Comparison of ENCODE assay signal across 18 cellular contexts in genomic region chr2:221601376-221601775, GRCh38. TPM values are rescaled to one million over a fixed set of nuclear protein-coding genes. Genes with fewer than 3 reads are reported as not detected.
DNase-seq lines count a peak whose midpoint lies in the region; ATAC-seq and TF ChIP-seq lines count a peak whose summit lies in the region.
"Had no signal": no experiment of that assay in that cellular context is flagged by ENCODE, and none has a peak within 500 bp of the region (broad histone marks: within the 10 kb centered on the region; RNA-seq: fewer than 3 reads in every experiment).

No MANE protein-coding gene starts in this region.

- H3K36me3 ChIP-seq in Caco-2 (ENCODE audit: control insufficient read depth, insufficient read depth, low read length) (no peaks in the 10 kb centered on the region), mesendoderm (ENCODE audit: control insufficient read depth, insufficient read depth, low read length) (no peaks in the 10 kb centered on the region), trophoblast cell (ENCODE audit: control insufficient read depth in 1 of 2, insufficient read depth in 2 of 2, low read length in 2 of 2) (no peaks in the 10 kb centered on the region), mesenchymal stem cell (ENCODE audit: control insufficient read depth in 1 of 2, insufficient read depth in 2 of 2, low read depth in 1 of 2, low read length in 2 of 2) (no peaks in the 10 kb centered on the region), uterus (no peaks in the 10 kb centered on the region)
- H3K36me3 ChIP-seq: HAP-1 had no signal

- peak overlapping the region; percentile 59 for H3K27ac Mint-ChIP-seq in Caco-2 (ENCODE audit: unreplicated experiment)
- peak overlapping the region; percentile 54 for H3K27ac Mint-ChIP-seq in WTC11
- H3K27ac Mint-ChIP-seq: CD4-positive, alpha-beta memory T cell; HFFc6 had no signal

- H3K36me3 Mint-ChIP-seq in Caco-2 (ENCODE audit: insufficient read depth, unreplicated experiment) (no peaks in the 10 kb centered on the region), WTC11 (no peaks in the 10 kb centered on the region)
- H3K36me3 Mint-ChIP-seq: CD4-positive, alpha-beta memory T cell had no signal

- H3K56ac ChIP-seq in mesendoderm (ENCODE audit: low read length), result no peak overlapping the region

- H2AFZ ChIP-seq in trophoblast cell (ENCODE audit: insufficient read depth, low read length, poor library complexity), result no peak overlapping the region
- H2AFZ ChIP-seq in mesenchymal stem cell (ENCODE audit: low read depth, low read length), result no peak overlapping the region

- no peak overlapping the region for H2BK120ac ChIP-seq in mesendoderm (ENCODE audit: low read depth, low read length)
- H2BK120ac ChIP-seq in trophoblast cell (ENCODE audit: insufficient read depth, low read length, poor library complexity), result no peak overlapping the region
- no peak overlapping the region for H2BK120ac ChIP-seq in mesenchymal stem cell (ENCODE audit: low read depth, low read length)

- no peak for ATAC-seq in WTC11
- ATAC-seq: A549, GM12878 had no signal

- POLR2A ChIA-PET in Caco-2 (lab: Charles Lee) (no interaction called here), WTC11 (lab: Charles Lee) (no interaction called here), GM10248 (lab: Yijun Ruan, JAX) (no interaction called here)

- H3K4me1 ChIP-seq in Caco-2 (peaks cover 59% of the 10 kb centered on the region), mesendoderm (ENCODE audit: control insufficient read depth, low read depth, low read length) (no peaks in the 10 kb centered on the region), trophoblast cell (ENCODE audit: control insufficient read depth in 1 of 2, insufficient read depth in 2 of 2, low read length in 2 of 2) (peaks cover 4 to 5% of the 10 kb centered on the region in 2 experiments), mesenchymal stem cell (ENCODE audit: control insufficient read depth, insufficient read depth, low read depth, low read length) (peaks cover 4% of the 10 kb centered on the region), uterus (no peaks in the 10 kb centered on the region)
- H3K4me1 ChIP-seq: A549 had no signal

- CTCF ChIA-PET in Caco-2 (lab: Charles Lee), result interaction anchor here (1.1 kb wide), 1 partner anchor 12 kb away, joined by 3 read pairs; no protein-coding TSS in a partner anchor
- CTCF ChIA-PET in WTC11 (lab: Charles Lee), result no interaction called here
- CTCF ChIA-PET in GM10248 (lab: Yijun Ruan, JAX), result interaction anchor here (1.0 kb wide), 1 partner anchor 9 kb away, joined by 3 read pairs; no protein-coding TSS in a partner anchor

- no peak overlapping the region for H3K4me2 ChIP-seq in mesendoderm (ENCODE audit: low read length)
- no peak overlapping the region for H3K4me2 ChIP-seq in trophoblast cell (ENCODE audit: low read length)
- no peak overlapping the region for H3K4me2 ChIP-seq in mesenchymal stem cell (ENCODE audit: low read length, poor library complexity, severe bottlenecking)
- H3K4me2 ChIP-seq: A549 had no signal

- H3K27ac ChIP-seq in mesendoderm (ENCODE audit: low read depth, low read length) (no peak overlapping the region), trophoblast cell (ENCODE audit: low read depth, low read length) (peak overlapping the region; percentile 51), mesenchymal stem cell (ENCODE audit: low read length, poor library complexity, severe bottlenecking) (no peak overlapping the region), uterus (no peak overlapping the region)
- H3K27ac ChIP-seq: A549 had no signal

- DNase-seq in Caco-2, result peak in 1 of 2 experiments; percentile 40
- DNase-seq in WTC11 (ENCODE audit: low spot score), result no peak
- DNase-seq in mesendoderm, result peak; percentile 72
- DNase-seq in trophoblast cell, result peak; percentile 3 to 83
- no peak for DNase-seq in mesenchymal stem cell
- no peak for DNase-seq in uterus
- no peak for DNase-seq in GM10248 (ENCODE audit: extremely low spot score)
- DNase-seq: 8988T; C1 segment of cervical spinal cord; CD4-positive, alpha-beta memory T cell; COR-L47; DMS153; DND-41; GOT3; HFFc6 had no signal

- H3K23ac ChIP-seq in mesendoderm (ENCODE audit: low read length), result no peak overlapping the region
- H3K23ac ChIP-seq in trophoblast cell (ENCODE audit: low read length), result no peak overlapping the region
- no peak overlapping the region for H3K23ac ChIP-seq in mesenchymal stem cell (ENCODE audit: low read length in 2 of 2)

- H2BK15ac ChIP-seq in mesendoderm (replicated peaks; ENCODE audit: low read depth) (no peak overlapping the region), mesenchymal stem cell (ENCODE audit: low read depth, poor library complexity, severe bottlenecking) (no peak overlapping the region)

- H4K5ac ChIP-seq in mesendoderm (ENCODE audit: low read length), result no peak overlapping the region

- WGBS in mesendoderm (ENCODE audit: extremely low coverage, insufficient coverage, low lambda C conversion rate), result no CpG with 5 or more reads among the region's 3 CpGs
- WGBS in trophoblast cell (ENCODE audit: extremely low coverage, insufficient coverage, insufficient read length), result no CpG with 5 or more reads among the region's 3 CpGs
- WGBS in mesenchymal stem cell, result 95% methylated on average over 2 of the region's 3 CpGs

- BruUV-seq in Caco-2 (replicated peaks; lab: Mats Ljungman, UMichigan), result no TSS peak

- H4K8ac ChIP-seq in mesendoderm (ENCODE audit: low read depth, low read length) (no peak overlapping the region), trophoblast cell (ENCODE audit: low read depth, low read length) (no peak overlapping the region), mesenchymal stem cell (ENCODE audit: low read length) (no peak overlapping the region)

- intact Hi-C loops in Caco-2 (cut with micrococcal nuclease; ENCODE audit: unreplicated experiment) (loop anchor here (1.0 to 5.0 kb wide), 4 partner anchors 12 to 191 kb away; no protein-coding TSS in a partner anchor), uterus (cut with DNase I; ENCODE audit: low total_unique reads) (no loop called here)

- H3K9ac ChIP-seq in mesendoderm (ENCODE audit: low read length) (no peak overlapping the region), trophoblast cell (ENCODE audit: low read length) (no peak overlapping the region), mesenchymal stem cell (ENCODE audit: low read length) (no peak overlapping the region)

- H3K14ac ChIP-seq in trophoblast cell (ENCODE audit: low read length) (no peak overlapping the region), mesenchymal stem cell (ENCODE audit: low read length in 2 of 2) (no peak overlapping the region)

- H3K4me3 ChIP-seq in Caco-2 (ENCODE audit: low read depth, low read length), result no peak overlapping the region
- H3K4me3 ChIP-seq in mesendoderm (ENCODE audit: low read length), result no peak overlapping the region
- no peak overlapping the region for H3K4me3 ChIP-seq in trophoblast cell (ENCODE audit: low read depth, low read length)
- no peak overlapping the region for H3K4me3 ChIP-seq in mesenchymal stem cell (ENCODE audit: insufficient read depth in 1 of 2, low read depth in 1 of 2, low read length in 2 of 2)
- H3K4me3 ChIP-seq in uterus, result no peak overlapping the region
- H3K4me3 ChIP-seq: A549, GM12878, HAP-1 had no signal

- H2BK5ac ChIP-seq in mesendoderm (ENCODE audit: low read length) (no peak overlapping the region), trophoblast cell (ENCODE audit: low read depth, low read length, poor library complexity) (no peak overlapping the region), mesenchymal stem cell (ENCODE audit: low read depth, low read length, poor library complexity, severe bottlenecking) (no peak overlapping the region)

- H3K4me3 Mint-ChIP-seq in Caco-2 (ENCODE audit: unreplicated experiment), result peak overlapping the region; percentile 13
- no peak overlapping the region for H3K4me3 Mint-ChIP-seq in WTC11
- H3K4me3 Mint-ChIP-seq: CD4-positive, alpha-beta memory T cell; HFFc6 had no signal

- H3K18ac ChIP-seq in mesendoderm (ENCODE audit: low read length) (no peak overlapping the region), trophoblast cell (ENCODE audit: low read length) (no peak overlapping the region), mesenchymal stem cell (ENCODE audit: low read depth in 1 of 2, low read length in 2 of 2) (no peak overlapping the region)

- H3K27me3 Mint-ChIP-seq in Caco-2 (ENCODE audit: insufficient read depth, unreplicated experiment) (no peaks in the 10 kb centered on the region), WTC11 (ENCODE audit: low read depth) (no peaks in the 10 kb centered on the region)

- TF ChIP-seq CTCF in Caco-2 (IDR thresholded peaks at IDR 0.05; ENCODE audit: insufficient read depth in 1 of 2, low read depth in 1 of 2, low read length in 1 of 2, severe bottlenecking in 1 of 2, unreplicated experiment in 1 of 2) (no peak), WTC11 (IDR thresholded peaks at IDR 0.05) (no peak), uterus (IDR thresholded peaks at IDR 0.05) (no peak), GM10248 (IDR thresholded peaks at IDR 0.05; ENCODE audit: control extremely low read depth, extremely low read depth, low read depth, missing control alignments) (no peak)

- no peak overlapping the region for H3K4ac ChIP-seq in mesendoderm (ENCODE audit: low read depth, low read length)
- H3K4ac ChIP-seq in trophoblast cell (ENCODE audit: low read depth, low read length), result no peak overlapping the region
- H3K4ac ChIP-seq in mesenchymal stem cell (ENCODE audit: low read depth in 1 of 2, low read length in 2 of 2), result no peak overlapping the region

- H3K9me3 ChIP-seq in Caco-2 (no peaks in the 10 kb centered on the region), trophoblast cell (ENCODE audit: insufficient read depth, low read depth, low read length) (no peaks in the 10 kb centered on the region), mesenchymal stem cell (ENCODE audit: control insufficient read depth, low read length) (no peaks in the 10 kb centered on the region), uterus (no peaks in the 10 kb centered on the region)
- H3K9me3 ChIP-seq: A549, HAP-1 had no signal

- H2AK5ac ChIP-seq in mesendoderm (ENCODE audit: low read length) (no peak overlapping the region), trophoblast cell (ENCODE audit: low read length) (no peak overlapping the region), mesenchymal stem cell (ENCODE audit: low read length, severe bottlenecking) (no peak overlapping the region)

- no peak overlapping the region for H2BK12ac ChIP-seq in trophoblast cell (ENCODE audit: low read length)
- no peak overlapping the region for H2BK12ac ChIP-seq in mesenchymal stem cell (ENCODE audit: low read length in 2 of 2)

- no peak overlapping the region for H4K91ac ChIP-seq in trophoblast cell (ENCODE audit: low read depth, low read length)
- no peak overlapping the region for H4K91ac ChIP-seq in mesenchymal stem cell (ENCODE audit: low read length)

- H3K79me2 ChIP-seq in mesendoderm (ENCODE audit: control insufficient read depth, insufficient read depth, low read length) (no peaks in the 10 kb centered on the region), trophoblast cell (ENCODE audit: control insufficient read depth, insufficient read depth, low read length, poor library complexity) (no peaks in the 10 kb centered on the region)

- H3K79me1 ChIP-seq in mesendoderm (ENCODE audit: low read length) (no peaks in the 10 kb centered on the region), trophoblast cell (ENCODE audit: low read length) (no peaks in the 10 kb centered on the region), mesenchymal stem cell (replicated peaks; ENCODE audit: low read length, poor library complexity, severe bottlenecking) (no peaks in the 10 kb centered on the region)

- TF ChIP-seq POLR2A in uterus (IDR thresholded peaks at IDR 0.05), result no peak

- H3K27me3 ChIP-seq in Caco-2 (replicated peaks; ENCODE audit: control insufficient read depth, insufficient read depth, low read length), result no peaks in the 10 kb centered on the region
- no peaks in the 10 kb centered on the region for H3K27me3 ChIP-seq in mesendoderm (ENCODE audit: insufficient read depth, low read length, poor library complexity)
- no peaks in the 10 kb centered on the region for H3K27me3 ChIP-seq in trophoblast cell (ENCODE audit: insufficient read depth, low read length)
- no peaks in the 10 kb centered on the region for H3K27me3 ChIP-seq in mesenchymal stem cell (ENCODE audit: control insufficient read depth in 1 of 2, insufficient read depth in 1 of 2, low read length in 2 of 2)
- H3K27me3 ChIP-seq in uterus, result no peaks in the 10 kb centered on the region

- no peak overlapping the region for H4K12ac ChIP-seq in trophoblast cell (ENCODE audit: low read depth, low read length)

- H3K4me1 Mint-ChIP-seq in Caco-2 (ENCODE audit: low read depth, unreplicated experiment) (peaks cover 21% of the 10 kb centered on the region), WTC11 (peaks cover 34% of the 10 kb centered on the region)
- H3K4me1 Mint-ChIP-seq: CD4-positive, alpha-beta memory T cell had no signal

- no peaks in the 10 kb centered on the region for H3K9me3 Mint-ChIP-seq in Caco-2 (ENCODE audit: unreplicated experiment)
- H3K9me3 Mint-ChIP-seq in WTC11, result no peaks in the 10 kb centered on the region
- H3K9me3 Mint-ChIP-seq: HFFc6 had no signal

RNA-seq across cellular contexts. Expression of gene EPHA4, which starts 29.3 kb away (rescaled TPM):
- total RNA-seq in Caco-2 (2022), result 95.5 and 104 TPM in 2 replicates
- total RNA-seq in WTC11 (2021), result 6.7 to 11.0 TPM (median 6.8 TPM) in 3 replicates
- 14.3 TPM for polyA plus RNA-seq in mesendoderm (2013, experiment 1 of 2)
- polyA plus RNA-seq in mesendoderm (2013, experiment 2 of 2), result 14.8 TPM
- polyA plus RNA-seq in trophoblast cell (2013), result 5.3 and 6.3 TPM in 2 replicates
- polyA plus RNA-seq in mesenchymal stem cell (2013, experiment 1 of 2), result 4.7 TPM
- 3.4 TPM for polyA plus RNA-seq in mesenchymal stem cell (2013, experiment 2 of 2)
- total RNA-seq in uterus, result 10 to 100 TPM; 45.6 to 84.7 (median 66.8) TPM

Comparison
In these comparisons a context has a peak if more than half of its experiments do, and no peak if none do; other contexts are left out.
1. DNase-seq: peak in mesendoderm (single experiment) and trophoblast cell (2 of 2); none in WTC11 (single experiment), mesenchymal stem cell (single experiment), uterus (0 of 2) and GM10248 (single experiment).